ENCODE assay signal across 8 cellular contexts in genomic region chr1:93846151-93846928, GRCh38. TPM values are rescaled to one million over a fixed set of nuclear protein-coding genes. Genes with fewer than 3 reads are reported as not detected.
DNase-seq lines count a peak whose midpoint lies in the region; ATAC-seq and TF ChIP-seq lines count a peak whose summit lies in the region.

No MANE protein-coding gene starts in this region.

- peak overlapping the region; percentile 71; the same call in 1 of the 2 replicates for H3K4me2 ChIP-seq in KMS-11

- no peaks in the 10 kb centered on the region for H3K79me2 ChIP-seq in KMS-11 (ENCODE audit: insufficient read depth, low read depth)

- H3K4me3 ChIP-seq in KMS-11 (IDR thresholded peaks at IDR 0.05; ENCODE audit: insufficient read depth, low read depth, low read length) (peak overlapping the region; percentile 23), foreskin fibroblast (ENCODE audit: low read depth in 1 of 2, low read length in 2 of 2) (peak overlapping the region; percentile 76 to 78), stomach (peak overlapping the region; percentile 68 to 81 (median 72))

- TF ChIP-seq CTCF in KMS-11 (conservative IDR thresholded peaks at IDR 0.05; ENCODE audit: low read depth, low read length), result no peak
- peak; percentile 3 for TF ChIP-seq CTCF in foreskin fibroblast (IDR thresholded peaks at IDR 0.05; ENCODE audit: low read depth, low read length)
- peak; percentile 47 for TF ChIP-seq CTCF in neural crest cell (conservative IDR thresholded peaks at IDR 0.05)
- TF ChIP-seq CTCF in stomach (IDR thresholded peaks at IDR 0.05), result peak in 4 of 7 experiments; percentile 9 to 44 (median 20)

- H3K27ac Mint-ChIP-seq in neural crest cell (ENCODE audit: unreplicated experiment), result peak overlapping the region; percentile 98

- peak overlapping the region; percentile 92 for H3K9ac ChIP-seq in KMS-11

- TF ChIP-seq POLR2A in Raji (IDR thresholded peaks at IDR 0.05; ENCODE audit: insufficient read depth, low read depth, low read length) (peak; percentile 86), stomach (IDR thresholded peaks at IDR 0.05) (peak in 1 of 4 donors; percentile 20)

- peak overlapping the region; percentile 98 for H3K4me3 Mint-ChIP-seq in neural crest cell

- peaks cover 9% of the 10 kb centered on the region for H3K9me3 Mint-ChIP-seq in neural crest cell

- H3K27ac ChIP-seq in KMS-11 (peak overlapping the region; percentile 89), stomach (peak overlapping the region; percentile 89 to 100 (median 99))

- peak overlapping the region; percentile 69 for H2AFZ ChIP-seq in KMS-11 (ENCODE audit: low read depth)

- TF ChIP-seq EP300 in stomach (IDR thresholded peaks at IDR 0.05), result no peak

- ATAC-seq in GM21737 (IDR thresholded peaks at IDR 0.05; ENCODE audit: unreplicated experiment), result peak; percentile 51

- no peaks in the 10 kb centered on the region for H3K9me3 ChIP-seq in stomach

- no peaks in the 10 kb centered on the region for H3K27me3 ChIP-seq in KMS-11 (ENCODE audit: insufficient read depth, low read depth)
- H3K27me3 ChIP-seq in stomach, result no peaks in the 10 kb centered on the region

- no peaks in the 10 kb centered on the region for H3K36me3 ChIP-seq in KMS-11 (ENCODE audit: insufficient read depth)
- no peaks in the 10 kb centered on the region for H3K36me3 ChIP-seq in stomach

- H3K27me3 Mint-ChIP-seq in neural crest cell (ENCODE audit: low read depth), result peaks cover 19% of the 10 kb centered on the region

- H3K4me1 ChIP-seq in KMS-11 (ENCODE audit: low read depth, poor library complexity, severe bottlenecking) (peaks cover 22% of the 10 kb centered on the region), stomach (peaks cover 5 to 36% (median 33%) of the 10 kb centered on the region in 4 donors)

- no peaks in the 10 kb centered on the region for H4K20me1 ChIP-seq in KMS-11 (ENCODE audit: insufficient read depth)

- peak; percentile 86 for DNase-seq in EL
- DNase-seq in activated gamma-delta T cell treated with Interleukin-2 at 50 U/mL for 16 hours, result peak; percentile 78
- DNase-seq in foreskin fibroblast, result peak; percentile 77 to 94
- DNase-seq in neural crest cell (ENCODE audit: low read depth, low spot score), result peak; percentile 83
- peak; percentile 89 for DNase-seq in stomach

- intact Hi-C loops in stomach (cut with DNase I; ENCODE audit: low total_unique reads), result loop anchor here (10.0 kb wide), 1 partner anchor 212 kb away; no protein-coding TSS in a partner anchor

- H3K36me3 Mint-ChIP-seq in neural crest cell (ENCODE audit: low read depth), result peaks cover 15% of the 10 kb centered on the region

- H3K4me1 Mint-ChIP-seq in neural crest cell, result peaks cover 35% of the 10 kb centered on the region

- 0 to 1% (median 1%) methylated on average over 25 to 81 of the region's 81 CpGs for WGBS in stomach, 5 donors

RNA-seq across cellular contexts. Expression of gene DNTTIP2, which starts 32.7 kb away (rescaled TPM):
- total RNA-seq in neural crest cell (65.0 and 67.7 TPM in 2 replicates), stomach (100 to 1,000 TPM in 1 of 5 donors, 10 to 100 TPM in 3, 1 to 10 TPM in 1; 8.7 to 107 (median 39.3) TPM)
- 10 to 100 TPM; 44.2 to 48.9 (median 46.9) TPM for polyA plus RNA-seq in stomach

Comparison
In these comparisons a context has a peak if more than half of its experiments do, and no peak if none do; other contexts are left out.
1. Peak in every context shown above with its lines: DNase-seq, ATAC-seq, H3K4me3 ChIP-seq and H3K27ac ChIP-seq.
2. H3K4me3 ChIP-seq: peak in every context shown above with its lines; median percentile 77 in foreskin fibroblast; 72 in stomach; 23 in KMS-11.